In genomic region chr9:92976436-92976835, GRCh38 we compare ENCODE assay signal across 18 cellular contexts. TPM values are rescaled to one million over a fixed set of nuclear protein-coding genes. Genes with fewer than 3 reads are reported as not detected.
DNase-seq lines count a peak whose midpoint lies in the region; ATAC-seq and TF ChIP-seq lines count a peak whose summit lies in the region.
"Had no signal": no experiment of that assay in that cellular context is flagged by ENCODE, and none has a peak within 500 bp of the region (broad histone marks: within the 10 kb centered on the region; RNA-seq: fewer than 3 reads in every experiment).

No MANE protein-coding gene starts in this region.

- peaks cover 68 to 79% of the 10 kb centered on the region in 2 donors for H3K4me1 ChIP-seq in naive thymus-derived CD4-positive, alpha-beta T cell (ENCODE audit: control insufficient read depth in 2 of 2, insufficient read depth in 2 of 2, low read length in 2 of 2)
- peaks cover 19 to 99% (median 71%) of the 10 kb centered on the region in 6 donors for H3K4me1 ChIP-seq in spleen

- peak overlapping the region; percentile 62 for H3K27ac ChIP-seq in naive thymus-derived CD4-positive, alpha-beta T cell (ENCODE audit: low read depth, low read length)
- peak overlapping the region in 2 of 8 donors; percentile 18 to 45 for H3K27ac ChIP-seq in spleen
- H3K27ac ChIP-seq: GM23248, HL-60 had no signal

- no peaks in the 10 kb centered on the region for H3K27me3 Mint-ChIP-seq in activated CD4-positive, alpha-beta memory T cell treated with anti-CD3 and anti-CD28 coated beads for 36 hours
- no peaks in the 10 kb centered on the region for H3K27me3 Mint-ChIP-seq in activated CD4-positive, alpha-beta memory T cell treated with anti-CD3 and anti-CD28 coated beads, Interleukin-2, amount 10 ng/mL, durations not matched to agents 7 days and 5 days
- no peaks in the 10 kb centered on the region for H3K27me3 Mint-ChIP-seq in T-cell
- H3K27me3 Mint-ChIP-seq in naive thymus-derived CD4-positive, alpha-beta T cell = no peaks in the 10 kb centered on the region

- no peak for DNase-seq in activated CD4-positive, alpha-beta memory T cell treated with anti-CD3 and anti-CD28 coated beads for 36 hours
- no peak for DNase-seq in activated CD4-positive, alpha-beta memory T cell treated with anti-CD3 and anti-CD28 coated beads, Interleukin-2, amount 10 ng/mL, durations not matched to agents 7 days and 5 days
- no peak for DNase-seq in T-cell
- DNase-seq in naive thymus-derived CD4-positive, alpha-beta T cell = no peak
- peak; percentile 66 for DNase-seq in spleen
- DNase-seq in iPS-NIHi11 (ENCODE audit: low spot score) = no peak
- DNase-seq: Caco-2, DMS79, GDM1, GM23248, MV-4-11, NCI-H1417 treated with DMSO at 0.1 percent for 48 hours, NCI-H2029 treated with DMSO at 0.1 percent for 48 hours, NCI-H524 had no signal

- CTCF ChIA-PET in activated CD4-positive, alpha-beta memory T cell treated with anti-CD3 and anti-CD28 coated beads for 36 hours (lab: Charles Lee) = interaction anchor here (1.1 kb wide), 1 partner anchor 131 kb away, joined by 3 read pairs; no protein-coding TSS in a partner anchor
- CTCF ChIA-PET in activated CD4-positive, alpha-beta memory T cell treated with anti-CD3 and anti-CD28 coated beads, Interleukin-2, amount 10 ng/mL, durations not matched to agents 7 days and 5 days (lab: Charles Lee) = no interaction called here
- CTCF ChIA-PET in T-cell (lab: Charles Lee) = interaction anchor here in 1 of 2 donors (1.3 kb wide), 1 partner anchor 21 kb away, joined by 5 read pairs; no protein-coding TSS in a partner anchor
- CTCF ChIA-PET in naive thymus-derived CD4-positive, alpha-beta T cell (lab: Charles Lee) = no interaction called here

- ATAC-seq in T-cell (replicated peaks in 1 of 4) (no peak), GM19452 (IDR thresholded peaks at IDR 0.05; ENCODE audit: unreplicated experiment) (no peak), GM21825 (IDR thresholded peaks at IDR 0.05; ENCODE audit: unreplicated experiment) (no peak)
- ATAC-seq in naive thymus-derived CD4-positive, alpha-beta T cell = no peak

- H3K4me1 Mint-ChIP-seq in activated CD4-positive, alpha-beta memory T cell treated with anti-CD3 and anti-CD28 coated beads for 36 hours (ENCODE audit: low read depth) = peaks cover 86% of the 10 kb centered on the region
- H3K4me1 Mint-ChIP-seq in activated CD4-positive, alpha-beta memory T cell treated with anti-CD3 and anti-CD28 coated beads, Interleukin-2, amount 10 ng/mL, durations not matched to agents 7 days and 5 days = peaks cover 77% of the 10 kb centered on the region
- H3K4me1 Mint-ChIP-seq in T-cell = peaks cover 87 to 94% (median 91%) of the 10 kb centered on the region in 3 donors
- H3K4me1 Mint-ChIP-seq in naive thymus-derived CD4-positive, alpha-beta T cell = peaks cover 78 to 97% (median 80%) of the 10 kb centered on the region in 7 donors

- POLR2A ChIA-PET in activated CD4-positive, alpha-beta memory T cell treated with anti-CD3 and anti-CD28 coated beads for 36 hours (lab: Charles Lee) = interaction anchor here (1.5 kb wide), 1 partner anchor 8 kb away, joined by 3 read pairs; no protein-coding TSS in a partner anchor
- POLR2A ChIA-PET in activated CD4-positive, alpha-beta memory T cell treated with anti-CD3 and anti-CD28 coated beads, Interleukin-2, amount 10 ng/mL, durations not matched to agents 7 days and 5 days (lab: Charles Lee) = interaction anchor here (1.2 to 3.2 kb wide), 2 partner anchors 10 to 25 kb away, joined by 3 to 19 read pairs; no protein-coding TSS in a partner anchor
- POLR2A ChIA-PET in T-cell (lab: Charles Lee) = interaction anchor here in 1 of 2 donors (0.6 to 1.0 kb wide), 3 partner anchors 52 to 1190 kb away, joined by 3 to 4 read pairs (median 3); no protein-coding TSS in a partner anchor
- POLR2A ChIA-PET in naive thymus-derived CD4-positive, alpha-beta T cell (lab: Charles Lee) = interaction anchor here (3.8 to 4.2 kb wide), 3 partner anchors 10 to 27 kb away, joined by 19 to 31 read pairs (median 20); no protein-coding TSS in a partner anchor

- H3K36me3 Mint-ChIP-seq in activated CD4-positive, alpha-beta memory T cell treated with anti-CD3 and anti-CD28 coated beads for 36 hours = peaks cover 43% of the 10 kb centered on the region
- peaks cover 83% of the 10 kb centered on the region for H3K36me3 Mint-ChIP-seq in activated CD4-positive, alpha-beta memory T cell treated with anti-CD3 and anti-CD28 coated beads, Interleukin-2, amount 10 ng/mL, durations not matched to agents 7 days and 5 days (ENCODE audit: low read depth)
- H3K36me3 Mint-ChIP-seq in T-cell = peaks cover 60% of the 10 kb centered on the region
- H3K36me3 Mint-ChIP-seq in naive thymus-derived CD4-positive, alpha-beta T cell = peaks cover 5 to 50% (median 44%) of the 10 kb centered on the region in 5 donors

- peak overlapping the region; percentile 53 for H3K27ac Mint-ChIP-seq in activated CD4-positive, alpha-beta memory T cell treated with anti-CD3 and anti-CD28 coated beads for 36 hours
- H3K27ac Mint-ChIP-seq in activated CD4-positive, alpha-beta memory T cell treated with anti-CD3 and anti-CD28 coated beads, Interleukin-2, amount 10 ng/mL, durations not matched to agents 7 days and 5 days = no peak overlapping the region
- H3K27ac Mint-ChIP-seq in T-cell = peak overlapping the region; percentile 88 to 90
- peak overlapping the region in 7 of 9 donors; percentile 20 to 96 (median 86) for H3K27ac Mint-ChIP-seq in naive thymus-derived CD4-positive, alpha-beta T cell

- no peak overlapping the region for H3K4me3 ChIP-seq in naive thymus-derived CD4-positive, alpha-beta T cell (ENCODE audit: low read length)
- no peak overlapping the region for H3K4me3 ChIP-seq in spleen
- H3K4me3 ChIP-seq: BLaER1 treated with 17β-estradiol and CSF1 and Interleukin-3, amounts not matched to agents 10 nM and 100 nM; GM23248 had no signal

- WGBS in spleen, 5 donors = 88 to 97% (median 93%) methylated on average over 8 to 16 of the region's 16 CpGs

- intact Hi-C loops in activated CD4-positive, alpha-beta memory T cell treated with anti-CD3 and anti-CD28 coated beads for 36 hours (cut with micrococcal nuclease) = no loop called here
- intact Hi-C loops in naive thymus-derived CD4-positive, alpha-beta T cell (cut with micrococcal nuclease) = no loop called here
- intact Hi-C loops in spleen (cut with DNase I; ENCODE audit: low total_unique reads) = no loop called here

- TF ChIP-seq CTCF in spleen (IDR thresholded peaks at IDR 0.05 in 8 of 11, conservative IDR thresholded peaks at IDR 0.05 in 3 of 11) = no peak

- peaks cover 12 to 43% (median 23%) of the 10 kb centered on the region in 3 experiments for H3K36me3 ChIP-seq in naive thymus-derived CD4-positive, alpha-beta T cell (ENCODE audit: control insufficient read depth in 2 of 3, insufficient read depth in 3 of 3, low read length in 3 of 3)
- peaks cover 0 to 57% (median 28%) of the 10 kb centered on the region in 6 donors for H3K36me3 ChIP-seq in spleen

- H3K9me3 ChIP-seq in naive thymus-derived CD4-positive, alpha-beta T cell (ENCODE audit: control insufficient read depth in 2 of 3, low read length in 3 of 3) = no peaks in the 10 kb centered on the region
- no peaks in the 10 kb centered on the region for H3K9me3 ChIP-seq in spleen

- no peak for TF ChIP-seq POLR2A in spleen (IDR thresholded peaks at IDR 0.05)

- no peaks in the 10 kb centered on the region for H3K9me3 Mint-ChIP-seq in activated CD4-positive, alpha-beta memory T cell treated with anti-CD3 and anti-CD28 coated beads for 36 hours
- H3K9me3 Mint-ChIP-seq in activated CD4-positive, alpha-beta memory T cell treated with anti-CD3 and anti-CD28 coated beads, Interleukin-2, amount 10 ng/mL, durations not matched to agents 7 days and 5 days = peaks cover 4% of the 10 kb centered on the region
- no peaks in the 10 kb centered on the region for H3K9me3 Mint-ChIP-seq in T-cell
- peaks cover 0 to 2% (median 0%) of the 10 kb centered on the region in 11 donors for H3K9me3 Mint-ChIP-seq in naive thymus-derived CD4-positive, alpha-beta T cell

- no peaks in the 10 kb centered on the region for H3K27me3 ChIP-seq in naive thymus-derived CD4-positive, alpha-beta T cell (ENCODE audit: control insufficient read depth in 2 of 2, insufficient read depth in 2 of 2, low read length in 2 of 2)
- no peaks in the 10 kb centered on the region for H3K27me3 ChIP-seq in spleen (replicated peaks in 1 of 7)
- H3K27me3 ChIP-seq: BLaER1 treated with 17β-estradiol and CSF1 and Interleukin-3, amounts not matched to agents 10 nM and 100 nM had no signal

- H3K4me3 Mint-ChIP-seq in activated CD4-positive, alpha-beta memory T cell treated with anti-CD3 and anti-CD28 coated beads for 36 hours = no peak overlapping the region
- H3K4me3 Mint-ChIP-seq in activated CD4-positive, alpha-beta memory T cell treated with anti-CD3 and anti-CD28 coated beads, Interleukin-2, amount 10 ng/mL, durations not matched to agents 7 days and 5 days = no peak overlapping the region
- H3K4me3 Mint-ChIP-seq in T-cell = peak overlapping the region in 1 of 3 donors; percentile 76
- H3K4me3 Mint-ChIP-seq in naive thymus-derived CD4-positive, alpha-beta T cell = peak overlapping the region in 4 of 10 donors; percentile 12 to 91 (median 70)

RNA-seq across cellular contexts. Expression of gene FGD3, which starts 29.1 kb away (rescaled TPM):
- 10 to 100 TPM; 41.3 to 47.7 TPM for total RNA-seq in activated CD4-positive, alpha-beta memory T cell treated with anti-CD3 and anti-CD28 coated beads for 36 hours
- 100 to 1,000 TPM; 102 to 104 TPM for total RNA-seq in activated CD4-positive, alpha-beta memory T cell treated with anti-CD3 and anti-CD28 coated beads, Interleukin-2, amount 10 ng/mL, durations not matched to agents 7 days and 5 days
- total RNA-seq in T-cell (100 to 1,000 TPM; 188 to 349 (median 293) TPM), spleen (10 to 100 TPM; 60.4 to 99.1 (median 72.6) TPM)
- 100 to 1,000 TPM; 141 to 341 (median 193) TPM for total RNA-seq in naive thymus-derived CD4-positive, alpha-beta T cell
- 100 to 1,000 TPM; 114 to 216 TPM for polyA plus RNA-seq in naive thymus-derived CD4-positive, alpha-beta T cell
- polyA plus RNA-seq in spleen = 10 to 100 TPM; 30.7 to 54.5 (median 37.6) TPM
- total RNA-seq: GM23248 had no signal
- polyA plus RNA-seq: GM23248 had no signal
